Comparison of ENCODE assay signal across 8 cellular contexts in the genomic region with DNA sequence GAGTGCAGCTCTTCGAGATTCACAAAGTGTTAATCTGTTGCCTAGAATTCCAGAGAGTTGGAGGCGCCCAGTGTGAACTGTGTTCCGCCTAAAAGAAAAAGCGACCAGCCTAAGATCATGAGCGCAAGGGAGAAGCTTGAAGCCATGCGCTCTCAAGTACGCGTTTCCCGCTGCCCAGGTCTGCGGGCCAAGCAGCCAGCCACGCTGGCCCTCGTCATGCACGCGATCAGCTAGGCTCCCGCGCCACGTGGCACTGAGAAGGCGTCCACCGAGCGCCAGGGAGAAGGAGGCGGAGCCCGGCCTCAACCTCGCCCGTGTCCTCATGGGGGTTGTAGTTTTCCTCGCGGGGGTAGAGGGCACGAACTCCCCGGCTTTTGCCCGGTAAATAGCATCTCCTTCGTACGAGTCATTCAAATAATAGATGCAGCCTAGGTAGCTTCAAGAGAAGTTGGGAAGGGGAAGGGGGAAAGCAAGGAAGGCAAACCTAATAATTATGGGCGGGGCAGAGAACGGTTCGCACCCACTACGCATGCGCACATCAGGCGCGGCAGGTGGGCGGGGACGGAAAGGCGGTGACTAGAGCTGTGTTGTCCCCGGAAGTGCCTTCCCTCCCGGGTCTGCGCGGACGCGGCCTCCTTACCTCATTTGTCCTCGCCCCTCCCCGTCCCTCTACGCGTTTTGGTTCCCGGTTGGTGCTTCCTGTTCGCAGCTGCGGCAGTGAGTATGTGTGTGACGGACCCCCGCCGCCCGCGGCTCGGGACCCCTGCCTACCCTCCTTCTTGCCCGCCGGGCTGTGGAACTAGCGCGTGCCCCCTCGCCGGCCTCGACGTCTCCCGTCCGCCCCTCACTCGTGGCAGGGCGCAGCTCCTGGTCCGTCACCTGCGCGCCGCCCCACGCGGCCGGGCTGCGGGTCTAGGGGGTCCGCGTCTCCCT. TPM values are rescaled to one million over a fixed set of nuclear protein-coding genes. Genes with fewer than 3 reads are reported as not detected.
DNase-seq lines count a peak whose midpoint lies in the region; ATAC-seq and TF ChIP-seq lines count a peak whose summit lies in the region.

A gene (plus strand): TSS at position 668 of the 933 bp plus-strand sequence.

- DNase-seq in Daoy (ENCODE audit: low read depth) (peak; percentile 99), GOT3 (lab: John Stamatoyannopoulos, UW) (peak; percentile 67), LNCaP clone FGC (ENCODE audit: low read depth) (peak; percentile 83), RWPE1 (ENCODE audit: low spot score) (peak; percentile 99), fibroblast of mammary gland (ENCODE audit: low read depth) (peak; percentile 93)
- peak; percentile 93 to 99 (median 97) for DNase-seq in naive thymus-derived CD8-positive, alpha-beta T cell
- DNase-seq in stimulated activated naive CD4-positive, alpha-beta T cell (lab: John Stamatoyannopoulos, UW) = peak; percentile 90 to 98 (median 96)

- no peaks in the 10 kb centered on the region for H3K9me3 Mint-ChIP-seq in activated T-helper 17 cell treated with anti-CD3 and anti-CD28 coated beads, Interleukin-2, amount 50 U/mL, for 72 hours
- H3K9me3 Mint-ChIP-seq in naive thymus-derived CD8-positive, alpha-beta T cell = peaks cover 0 to 6% (median 0%) of the 10 kb centered on the region in 9 donors

- H3K27me3 Mint-ChIP-seq in activated T-helper 17 cell treated with anti-CD3 and anti-CD28 coated beads, Interleukin-2, amount 50 U/mL, for 72 hours = no peaks in the 10 kb centered on the region
- peaks cover 0 to 2% (median 0%) of the 10 kb centered on the region in 5 donors for H3K27me3 Mint-ChIP-seq in naive thymus-derived CD8-positive, alpha-beta T cell

- peak within 1 kb of the TSS; percentile 95 for H3K27ac Mint-ChIP-seq in activated T-helper 17 cell treated with anti-CD3 and anti-CD28 coated beads, Interleukin-2, amount 50 U/mL, for 72 hours
- H3K27ac Mint-ChIP-seq in naive thymus-derived CD8-positive, alpha-beta T cell = peak within 1 kb of the TSS; percentile 91 to 99 (median 98)

- peak; percentile 98 for ATAC-seq in activated T-helper 17 cell treated with anti-CD3 and anti-CD28 coated beads, Interleukin-2, amount 50 U/mL, for 72 hours (replicated peaks)
- ATAC-seq in naive thymus-derived CD8-positive, alpha-beta T cell = peak; percentile 93 to 95

- H3K4me1 Mint-ChIP-seq in activated T-helper 17 cell treated with anti-CD3 and anti-CD28 coated beads, Interleukin-2, amount 50 U/mL, for 72 hours = peaks cover 14% of the 10 kb centered on the region
- peaks cover 18 to 43% (median 35%) of the 10 kb centered on the region in 4 donors for H3K4me1 Mint-ChIP-seq in naive thymus-derived CD8-positive, alpha-beta T cell

- TF ChIP-seq CTCF in LNCaP clone FGC (IDR thresholded peaks at IDR 0.05; ENCODE audit: control insufficient read depth, extremely low read depth, insufficient read depth) (no peak), RWPE1 (conservative IDR thresholded peaks at IDR 0.05; ENCODE audit: low read depth) (no peak), fibroblast of mammary gland (conservative IDR thresholded peaks at IDR 0.05; ENCODE audit: control insufficient read depth, insufficient read depth, low read depth, low read length) (no peak)

- peak within 1 kb of the TSS; percentile 82 for H3K27ac ChIP-seq in RWPE1

- POLR2A ChIA-PET in RWPE1 (lab: Yijun Ruan, JAX; ENCODE audit: low non-redundant PET) = interaction anchor here (1.4 kb wide), 1 partner anchor 41 kb away, joined by 3 read pairs; no protein-coding TSS in a partner anchor
- POLR2A ChIA-PET in naive thymus-derived CD8-positive, alpha-beta T cell (lab: Charles Lee) = interaction anchor here (0.6 to 2.5 kb wide), 18 partner anchors 11 to 968 kb away, joined by 3 to 37 read pairs (median 4); no protein-coding TSS in a partner anchor

- CTCF ChIA-PET in RWPE1 (lab: Yijun Ruan, JAX) = interaction anchor here (0.6 to 1.2 kb wide), 4 partner anchors 41 to 247 kb away, joined by 3 to 9 read pairs (median 4); no protein-coding TSS in a partner anchor

- H3K4me3 Mint-ChIP-seq in activated T-helper 17 cell treated with anti-CD3 and anti-CD28 coated beads, Interleukin-2, amount 50 U/mL, for 72 hours = peak within 1 kb of the TSS; percentile 87
- H3K4me3 Mint-ChIP-seq in naive thymus-derived CD8-positive, alpha-beta T cell = peak within 1 kb of the TSS; percentile 86 to 99 (median 96)

- H3K36me3 Mint-ChIP-seq in activated T-helper 17 cell treated with anti-CD3 and anti-CD28 coated beads, Interleukin-2, amount 50 U/mL, for 72 hours (ENCODE audit: low read depth) = peaks cover 16% of the 10 kb centered on the region
- H3K36me3 Mint-ChIP-seq in naive thymus-derived CD8-positive, alpha-beta T cell = peaks cover 0 to 3% (median under 1%) of the 10 kb centered on the region in 3 donors

- peak within 1 kb of the TSS; percentile 87 for H3K4me3 ChIP-seq in LNCaP clone FGC (ENCODE audit: low read depth, low read length)
- H3K4me3 ChIP-seq in fibroblast of mammary gland (ENCODE audit: control insufficient read depth, low read depth, low read length) = peak within 1 kb of the TSS; percentile 81

RNA-seq across cellular contexts. Expression of the gene that starts here (rescaled TPM):
- 15.9 and 21.7 TPM in 2 replicates for total RNA-seq in Daoy (2014; rRNA removed; shearing (Covaris generic))
- 10 to 100 TPM; 19.8 to 27.3 TPM for total RNA-seq in activated T-helper 17 cell treated with anti-CD3 and anti-CD28 coated beads, Interleukin-2, amount 50 U/mL, for 72 hours
- 10 to 100 TPM; 51.2 to 56.0 TPM for total RNA-seq in naive thymus-derived CD8-positive, alpha-beta T cell
- polyA plus RNA-seq in naive thymus-derived CD8-positive, alpha-beta T cell = 10 to 100 TPM; 27.2 to 40.2 (median 38.1) TPM

Comparison
In these comparisons a context has a peak if more than half of its experiments do, and no peak if none do; other contexts are left out.
1. Peak in every context shown above with its lines: DNase-seq, ATAC-seq, H3K4me3 ChIP-seq and H3K27ac ChIP-seq.